ENCODE assay signal across 1 cellular context in genomic region chr7:123747620-123748141, GRCh38.
A peak's percentile ranks its signal among the peaks of the same experiment; 100 is the strongest.
TF ChIP-seq lines count a peak whose summit lies in the region.

No MANE protein-coding gene starts in this region.

TF ChIP-seq in HepG2, 621 proteins besides CTCF, POLR2A, EP300 and RAD21 (continued from another document and continues in another):
- TF ChIP-seq FOXP1 (IDR thresholded peaks at IDR 0.05) = no peak
- TF ChIP-seq FOXP1 (CRISPR knock-in tag; IDR thresholded peaks at IDR 0.05) = peak; percentile 43; the same call in 1 of the 2 replicates
- no peak for TF ChIP-seq ZUFSP (CRISPR knock-in tag; IDR thresholded peaks at IDR 0.05; ENCODE audit: borderline replicate concordance)
- TF ChIP-seq TSC22D2 (CRISPR knock-in tag; IDR thresholded peaks at IDR 0.05; ENCODE audit: borderline replicate concordance) = no peak
- peak; percentile 19; the same call in 1 of the 2 replicates for TF ChIP-seq KDM2A (CRISPR knock-in tag; IDR thresholded peaks at IDR 0.05; ENCODE audit: borderline replicate concordance, low read depth)
- TF ChIP-seq RORA (CRISPR knock-in tag; IDR thresholded peaks at IDR 0.05) = no peak
- TF ChIP-seq ZFP36L2 (CRISPR knock-in tag; IDR thresholded peaks at IDR 0.05) = peak; percentile 52; the same call in 1 of the 2 replicates
- 0 out of 2 replicates have a peak, but pooled peaks have one; percentile 48 for TF ChIP-seq EED (CRISPR knock-in tag; IDR thresholded peaks at IDR 0.05)
- no peak for TF ChIP-seq SOX13 (IDR thresholded peaks at IDR 0.05)
- peak in 1 of 2 experiments; percentile 44; a peak in 2 of 4 replicates for TF ChIP-seq SOX13 (CRISPR knock-in tag; conservative IDR thresholded peaks at IDR 0.05 in 1 of 2, IDR thresholded peaks at IDR 0.05 in 1 of 2)
- 0 out of 2 replicates have a peak, but pooled peaks have one; percentile 17 for TF ChIP-seq ZBTB2 (CRISPR knock-in tag; IDR thresholded peaks at IDR 0.05; ENCODE audit: low read depth)
- no peak for TF ChIP-seq KLF13 (CRISPR knock-in tag; IDR thresholded peaks at IDR 0.05)
- no peak for TF ChIP-seq ZNF224 (CRISPR knock-in tag; IDR thresholded peaks at IDR 0.05)
- TF ChIP-seq KMT2A (CRISPR knock-in tag; IDR thresholded peaks at IDR 0.05) = peak; percentile 75; the same call in 1 of the 2 replicates
- 0 out of 2 replicates have a peak, but pooled peaks have one; percentile 22 for TF ChIP-seq ZSCAN9 (CRISPR knock-in tag; IDR thresholded peaks at IDR 0.05; ENCODE audit: borderline replicate concordance)
- no peak for TF ChIP-seq CSRNP1 (CRISPR knock-in tag; IDR thresholded peaks at IDR 0.05)
- TF ChIP-seq PRDM10 (CRISPR knock-in tag; IDR thresholded peaks at IDR 0.05; ENCODE audit: low read depth) = peak; percentile 96
- TF ChIP-seq ETV6 (CRISPR knock-in tag; conservative IDR thresholded peaks at IDR 0.05) = no peak
- TF ChIP-seq GMEB1 (CRISPR knock-in tag; IDR thresholded peaks at IDR 0.05; ENCODE audit: borderline replicate concordance) = no peak
- no peak for TF ChIP-seq RELA (CRISPR knock-in tag; IDR thresholded peaks at IDR 0.05)
- peak in 1 of 2 experiments; percentile 74; a peak in 3 of 4 replicates for TF ChIP-seq HMGXB4 (CRISPR knock-in tag; IDR thresholded peaks at IDR 0.05; ENCODE audit: borderline replicate concordance in 1 of 2, low read depth in 1 of 2)
- peak; percentile 69; the same call in 1 of the 2 replicates for TF ChIP-seq IRF2 (CRISPR knock-in tag; IDR thresholded peaks at IDR 0.05)
- peak; percentile 48; the same call in 1 of the 2 replicates for TF ChIP-seq KAT7 (CRISPR knock-in tag; IDR thresholded peaks at IDR 0.05; ENCODE audit: borderline replicate concordance)
- TF ChIP-seq ZBTB20 (CRISPR knock-in tag; IDR thresholded peaks at IDR 0.05; ENCODE audit: borderline replicate concordance, low read depth) = no peak
- no peak for TF ChIP-seq MAFF (IDR thresholded peaks at IDR 0.05; ENCODE audit: low read depth, low read length)
- TF ChIP-seq ZNF589 (CRISPR knock-in tag; conservative IDR thresholded peaks at IDR 0.05) = peak; percentile 50; the same call in 1 of the 2 replicates
- no peak for TF ChIP-seq PHB2 (IDR thresholded peaks at IDR 0.05; ENCODE audit: partially characterized antibody)
- 0 out of 2 replicates have a peak, but pooled peaks have one; percentile 29 for TF ChIP-seq ZNF800 (CRISPR knock-in tag; IDR thresholded peaks at IDR 0.05)
- TF ChIP-seq LBX2 (CRISPR knock-in tag; IDR thresholded peaks at IDR 0.05; ENCODE audit: borderline replicate concordance) = no peak
- TF ChIP-seq ELF4 (CRISPR knock-in tag; IDR thresholded peaks at IDR 0.05; ENCODE audit: borderline replicate concordance) = no peak
- TF ChIP-seq POGZ (CRISPR knock-in tag; IDR thresholded peaks at IDR 0.05) = peak; percentile 40; the same call in 1 of the 2 replicates
- peak; percentile 70 for TF ChIP-seq ELF3 (CRISPR knock-in tag; IDR thresholded peaks at IDR 0.05)
- 0 out of 2 replicates have a peak, but pooled peaks have one; percentile 36 for TF ChIP-seq RBFOX2 (IDR thresholded peaks at IDR 0.05; ENCODE audit: low read depth, low read length)
- no peak for TF ChIP-seq ATF5 (CRISPR knock-in tag; IDR thresholded peaks at IDR 0.05; ENCODE audit: low read depth)
- no peak for TF ChIP-seq E2F5 (CRISPR knock-in tag; conservative IDR thresholded peaks at IDR 0.05)
- 0 out of 2 replicates have a peak, but pooled peaks have one; percentile 28 for TF ChIP-seq SKIL (CRISPR knock-in tag; IDR thresholded peaks at IDR 0.05; ENCODE audit: borderline replicate concordance)
- TF ChIP-seq TCF7 (IDR thresholded peaks at IDR 0.05; ENCODE audit: low read depth) = no peak
- no peak for TF ChIP-seq PTBP1 (IDR thresholded peaks at IDR 0.05; ENCODE audit: low read depth, low read length, poor library complexity, severe bottlenecking)
- no peak for TF ChIP-seq JDP2 (CRISPR knock-in tag; IDR thresholded peaks at IDR 0.05; ENCODE audit: borderline replicate concordance)
- TF ChIP-seq ZNF644 (CRISPR knock-in tag; IDR thresholded peaks at IDR 0.05; ENCODE audit: low read depth) = peak; percentile 78
